Comparison of ENCODE assay signal across 17 cellular contexts in the genomic region with DNA sequence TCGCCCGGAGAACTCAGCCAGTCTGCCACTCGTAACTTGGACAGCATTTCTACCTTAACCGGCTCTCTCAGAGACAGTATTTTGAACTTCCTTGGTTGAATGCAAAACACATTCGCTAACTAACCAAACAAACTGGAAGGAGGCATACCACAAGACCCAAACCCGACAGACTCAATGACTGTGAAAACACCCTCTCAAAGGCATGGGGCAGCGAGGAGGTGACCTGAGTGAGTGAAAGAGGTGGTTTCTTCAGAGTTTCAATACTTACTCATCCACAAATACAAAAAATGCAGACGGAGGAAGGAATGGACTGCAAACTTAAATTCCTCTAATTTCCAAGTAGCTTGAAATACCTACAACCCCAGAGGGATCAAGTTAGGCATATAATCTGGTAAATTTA.
DNase-seq lines count a peak whose midpoint lies in the region; ATAC-seq, FAIRE-seq and TF ChIP-seq lines count a peak whose summit lies in the region.
"Had no signal": no experiment of that assay in that cellular context is flagged by ENCODE, and none has a peak within 500 bp of the region (broad histone marks: within the 10 kb centered on the region; RNA-seq: fewer than 3 reads in every experiment).

No MANE protein-coding gene starts in this region.

- H3K18ac ChIP-seq in trophoblast cell (ENCODE audit: low read length), result no peak overlapping the region

- H3K4me3 Mint-ChIP-seq in WTC11 (no peak overlapping the region), endodermal cell (no peak overlapping the region)
- no peak overlapping the region for H3K4me3 Mint-ChIP-seq in activated naive CD8-positive, alpha-beta T cell treated with anti-CD3 and anti-CD28 coated beads for 36 hours
- H3K4me3 Mint-ChIP-seq: CD14-positive monocyte; CD8-positive, alpha-beta memory T cell; H9 had no signal

- no peak overlapping the region for H2BK12ac ChIP-seq in trophoblast cell (ENCODE audit: low read length)

- H3K9me3 Mint-ChIP-seq in WTC11 (peaks cover 8% of the 10 kb centered on the region), endodermal cell (no peaks in the 10 kb centered on the region)
- no peaks in the 10 kb centered on the region for H3K9me3 Mint-ChIP-seq in activated naive CD8-positive, alpha-beta T cell treated with anti-CD3 and anti-CD28 coated beads for 36 hours
- H3K9me3 Mint-ChIP-seq: H9 had no signal

- H3K27ac ChIP-seq in endodermal cell (ENCODE audit: low read depth, low read length), result no peak overlapping the region
- H3K27ac ChIP-seq in trophoblast cell (ENCODE audit: low read depth, low read length), result peak overlapping the region; percentile 45
- H3K27ac ChIP-seq: 22Rv1 had no signal

- no peak overlapping the region for H3K14ac ChIP-seq in trophoblast cell (ENCODE audit: low read length)

- H3K36me3 Mint-ChIP-seq in WTC11 (peaks cover 6% of the 10 kb centered on the region; the same call in 1 of the 2 replicates), endodermal cell (ENCODE audit: low read depth) (no peaks in the 10 kb centered on the region)
- no peaks in the 10 kb centered on the region for H3K36me3 Mint-ChIP-seq in activated naive CD8-positive, alpha-beta T cell treated with anti-CD3 and anti-CD28 coated beads for 36 hours
- H3K36me3 Mint-ChIP-seq: CD14-positive monocyte; CD8-positive, alpha-beta memory T cell had no signal

- H4K8ac ChIP-seq in trophoblast cell (ENCODE audit: low read depth, low read length), result no peak overlapping the region

- no peak overlapping the region for H3K9ac ChIP-seq in endodermal cell (ENCODE audit: extremely low read depth, low read length, poor library complexity, severe bottlenecking)
- no peak overlapping the region for H3K9ac ChIP-seq in trophoblast cell (ENCODE audit: low read length)

- no peaks in the 10 kb centered on the region for H3K9me3 ChIP-seq in endodermal cell (ENCODE audit: control insufficient read depth, low read length)
- H3K9me3 ChIP-seq in trophoblast cell (ENCODE audit: insufficient read depth, low read depth, low read length), result no peaks in the 10 kb centered on the region

- H4K91ac ChIP-seq in trophoblast cell (ENCODE audit: low read depth, low read length), result no peak overlapping the region

- DNase-seq in D721Med (ENCODE audit: insufficient read length, low spot score), result no peak
- no peak for DNase-seq in WTC11 (ENCODE audit: low spot score)
- no peak for DNase-seq in endodermal cell
- peak in 1 of 2 donors; percentile 64 for DNase-seq in trophoblast cell
- no peak for DNase-seq in NCI-H774 (lab: John Stamatoyannopoulos, UW)
- no peak for DNase-seq in frontal cortex (ENCODE audit: low spot score in 2 of 2)
- DNase-seq in activated effector memory CD4-positive, alpha-beta T cell treated with Interleukin-2 at 50 U/mL for 16 hours, result no peak
- DNase-seq in activated naive CD8-positive, alpha-beta T cell treated with anti-CD3 and anti-CD28 coated beads for 36 hours, result no peak
- DNase-seq: CD8-positive, alpha-beta memory T cell; DMS 273 treated with DMSO at 0.1 percent for 48 hours; EL; GOT3; H9 had no signal

- FAIRE-seq in D721Med (lab: Jason Lieb, UNC), result peak; percentile 60
- no peak for FAIRE-seq in frontal cortex (lab: Jason Lieb, UNC)
- FAIRE-seq: G401.6, GM12891 had no signal

- no peak overlapping the region for H3K23ac ChIP-seq in trophoblast cell (ENCODE audit: low read length)

- WGBS in endodermal cell (ENCODE audit: insufficient coverage in 1 of 2, insufficient read length in 1 of 2), 2 experiments, result 89 to 95% methylated on average over 4 to 6 of the region's 8 CpGs
- no CpG with 5 or more reads among the region's 8 CpGs for WGBS in trophoblast cell (ENCODE audit: extremely low coverage, insufficient coverage, insufficient read length)

- no peak overlapping the region for H2BK120ac ChIP-seq in trophoblast cell (ENCODE audit: insufficient read depth, low read length, poor library complexity)

- ATAC-seq in WTC11, result no peak

- no peak overlapping the region for H3K4ac ChIP-seq in trophoblast cell (ENCODE audit: low read depth, low read length)

- H3K36me3 ChIP-seq in endodermal cell (ENCODE audit: control insufficient read depth, insufficient read depth, low read length) (no peaks in the 10 kb centered on the region), trophoblast cell (ENCODE audit: control insufficient read depth in 1 of 2, insufficient read depth in 2 of 2, low read length in 2 of 2) (no peaks in the 10 kb centered on the region)

- CTCF ChIA-PET in WTC11 (lab: Charles Lee), result interaction anchor here (1.1 to 1.5 kb wide), 2 partner anchors 66 to 180 kb away, joined by 3 read pairs; no protein-coding TSS in a partner anchor

- H3K4me1 Mint-ChIP-seq in WTC11 (peaks cover 9% of the 10 kb centered on the region), endodermal cell (peaks cover 5% of the 10 kb centered on the region)
- no peaks in the 10 kb centered on the region for H3K4me1 Mint-ChIP-seq in activated naive CD8-positive, alpha-beta T cell treated with anti-CD3 and anti-CD28 coated beads for 36 hours
- H3K4me1 Mint-ChIP-seq: CD14-positive monocyte; CD8-positive, alpha-beta memory T cell had no signal

- H3K27me3 ChIP-seq in endodermal cell (ENCODE audit: control insufficient read depth, insufficient read depth, low read length, poor library complexity, severe bottlenecking), result no peaks in the 10 kb centered on the region
- H3K27me3 ChIP-seq in trophoblast cell (ENCODE audit: insufficient read depth, low read length), result no peaks in the 10 kb centered on the region

- no peak overlapping the region for H2BK5ac ChIP-seq in trophoblast cell (ENCODE audit: low read depth, low read length, poor library complexity)

- H3K4me1 ChIP-seq in endodermal cell (ENCODE audit: control insufficient read depth, insufficient read depth, low read length) (no peaks in the 10 kb centered on the region), trophoblast cell (ENCODE audit: control insufficient read depth in 1 of 2, insufficient read depth in 2 of 2, low read length in 2 of 2) (peaks cover 3 to 7% of the 10 kb centered on the region in 2 experiments)

- H4K12ac ChIP-seq in trophoblast cell (ENCODE audit: low read depth, low read length), result no peak overlapping the region

- no peak overlapping the region for H2AK5ac ChIP-seq in trophoblast cell (ENCODE audit: low read length)

- H3K27ac Mint-ChIP-seq in WTC11 (peak overlapping the region; percentile 14; the same call in 1 of the 2 replicates), endodermal cell (peak overlapping the region; percentile 12)
- no peak overlapping the region for H3K27ac Mint-ChIP-seq in activated naive CD8-positive, alpha-beta T cell treated with anti-CD3 and anti-CD28 coated beads for 36 hours
- H3K27ac Mint-ChIP-seq: CD14-positive monocyte; CD8-positive, alpha-beta memory T cell had no signal

- H3K79me2 ChIP-seq in trophoblast cell (ENCODE audit: control insufficient read depth, insufficient read depth, low read length, poor library complexity), result no peaks in the 10 kb centered on the region

- no peak overlapping the region for H3K4me3 ChIP-seq in endodermal cell (ENCODE audit: low read length)
- no peak overlapping the region for H3K4me3 ChIP-seq in trophoblast cell (ENCODE audit: low read depth, low read length)

- no peak overlapping the region for H3K4me2 ChIP-seq in trophoblast cell (ENCODE audit: low read length)

- POLR2A ChIA-PET in WTC11 (lab: Charles Lee), result interaction anchor here (1.6 kb wide), 1 partner anchor 132 kb away, joined by 3 read pairs; no protein-coding TSS in a partner anchor

- no peaks in the 10 kb centered on the region for H3K27me3 Mint-ChIP-seq in WTC11 (ENCODE audit: low read depth)
- H3K27me3 Mint-ChIP-seq in endodermal cell (ENCODE audit: insufficient read depth), result no peaks in the 10 kb centered on the region
- peaks cover under 1% of the 10 kb centered on the region for H3K27me3 Mint-ChIP-seq in activated naive CD8-positive, alpha-beta T cell treated with anti-CD3 and anti-CD28 coated beads for 36 hours

- no peak overlapping the region for H2AFZ ChIP-seq in trophoblast cell (ENCODE audit: insufficient read depth, low read length, poor library complexity)

- H3K79me1 ChIP-seq in trophoblast cell (ENCODE audit: low read length), result peaks cover 2% of the 10 kb centered on the region

- TF ChIP-seq CTCF in D721Med (IDR thresholded peaks at IDR 0.05; ENCODE audit: insufficient read depth, missing control alignments) (no peak), WTC11 (IDR thresholded peaks at IDR 0.05) (no peak), endodermal cell (conservative IDR thresholded peaks at IDR 0.05) (no peak)

TF ChIP-seq in WTC11, 78 proteins besides CTCF, POLR2A, EP300 and RAD21 (continues in another document):
- TF ChIP-seq NR1H2 (CRISPR knock-in tag; IDR thresholded peaks at IDR 0.05) (no peak), ZNF671 (CRISPR knock-in tag; IDR thresholded peaks at IDR 0.05) (no peak), PRRX2 (CRISPR knock-in tag; IDR thresholded peaks at IDR 0.05) (no peak), ZNF232 (CRISPR knock-in tag; IDR thresholded peaks at IDR 0.05) (no peak), ZNF396 (CRISPR knock-in tag; IDR thresholded peaks at IDR 0.05; ENCODE audit: borderline replicate concordance) (no peak)
- TF ChIP-seq, protein P1, sequence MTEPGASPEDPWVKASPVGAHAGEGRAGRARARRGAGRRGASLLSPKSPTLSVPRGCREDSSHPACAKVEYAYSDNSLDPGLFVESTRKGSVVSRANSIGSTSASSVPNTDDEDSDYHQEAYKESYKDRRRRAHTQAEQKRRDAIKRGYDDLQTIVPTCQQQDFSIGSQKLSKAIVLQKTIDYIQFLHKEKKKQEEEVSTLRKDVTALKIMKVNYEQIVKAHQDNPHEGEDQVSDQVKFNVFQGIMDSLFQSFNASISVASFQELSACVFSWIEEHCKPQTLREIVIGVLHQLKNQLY (CRISPR knock-in tag; IDR thresholded peaks at IDR 0.05), result no peak
- TF ChIP-seq, protein P2, sequence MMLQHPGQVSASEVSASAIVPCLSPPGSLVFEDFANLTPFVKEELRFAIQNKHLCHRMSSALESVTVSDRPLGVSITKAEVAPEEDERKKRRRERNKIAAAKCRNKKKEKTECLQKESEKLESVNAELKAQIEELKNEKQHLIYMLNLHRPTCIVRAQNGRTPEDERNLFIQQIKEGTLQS (CRISPR knock-in tag; conservative IDR thresholded peaks at IDR 0.05), result no peak
